14 cellular contexts compared by ENCODE assay signal in the genomic region with DNA sequence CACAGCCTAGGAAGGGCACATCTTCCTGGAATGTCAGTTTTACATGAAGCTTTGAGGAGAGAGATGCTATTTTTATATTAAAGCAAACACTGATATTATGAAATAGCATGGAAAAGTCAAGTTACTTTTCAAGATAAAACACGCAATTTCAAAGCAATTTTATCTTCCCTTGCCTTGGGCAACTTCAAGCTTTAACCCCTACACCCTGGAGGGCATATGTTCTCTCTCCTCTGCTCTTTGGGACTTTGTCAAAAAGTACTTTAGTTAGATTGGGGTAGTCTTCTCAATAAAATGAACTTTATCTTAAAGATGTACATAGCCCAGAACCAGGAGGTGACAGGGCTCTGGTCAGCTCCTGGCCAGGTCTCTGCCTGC.
DNase-seq lines count a peak whose midpoint lies in the region; ATAC-seq and TF ChIP-seq lines count a peak whose summit lies in the region.
"Had no signal": no experiment of that assay in that cellular context is flagged by ENCODE, and none has a peak within 500 bp of the region (broad histone marks: within the 10 kb centered on the region; RNA-seq: fewer than 3 reads in every experiment).

No MANE protein-coding gene starts in this region.

- H3K4me3 ChIP-seq in PC-3 (ENCODE audit: low read length), result no peak overlapping the region
- H3K4me3 ChIP-seq in ascending aorta, result no peak overlapping the region

- H3K4me2 ChIP-seq in PC-3 (ENCODE audit: low read length), result 0 out of 2 replicates have a peak overlapping the region, but pooled peaks have one; percentile 3

- H3K27me3 ChIP-seq in PC-3 (ENCODE audit: low read length) (no peaks in the 10 kb centered on the region), ascending aorta (no peaks in the 10 kb centered on the region)

- no peak overlapping the region for H2AFZ ChIP-seq in PC-3 (ENCODE audit: low read length)

- no peaks in the 10 kb centered on the region for H4K20me1 ChIP-seq in PC-3 (ENCODE audit: low read length)

- H3F3A ChIP-seq in PC-3 (ENCODE audit: low read length, unreplicated experiment), result no peaks in the 10 kb centered on the region

- H3K4me1 ChIP-seq in PC-3 (ENCODE audit: insufficient read depth, low read length) (peaks cover 27% of the 10 kb centered on the region), ascending aorta (peaks cover 8 to 15% of the 10 kb centered on the region in 2 donors)

- ATAC-seq in PC-3, result no peak
- peak; percentile 34 for ATAC-seq in omental fat pad (ENCODE audit: low FRiP score)

- H3K9me3 ChIP-seq in PC-3 (ENCODE audit: low read length) (no peaks in the 10 kb centered on the region), ascending aorta (no peaks in the 10 kb centered on the region)

- TF ChIP-seq CTCF in PC-3 (conservative IDR thresholded peaks at IDR 0.05; ENCODE audit: low read depth, low read length) (no peak), ascending aorta (IDR thresholded peaks at IDR 0.05) (no peak), omental fat pad (IDR thresholded peaks at IDR 0.05) (no peak), GM10266 (IDR thresholded peaks at IDR 0.05; ENCODE audit: control insufficient read depth, insufficient read depth, low read depth, missing control alignments) (no peak)

- CTCF ChIA-PET in PC-3 (lab: Charles Lee), result no interaction called here

- no peak for DNase-seq in PC-3
- no peak for DNase-seq in ascending aorta (ENCODE audit: low spot score in 2 of 2)
- DNase-seq in omental fat pad (ENCODE audit: low spot score), result no peak
- DNase-seq in substantia nigra (lab: John Stamatoyannopoulos, UW), result no peak
- DNase-seq in NCI-H1694 treated with DMSO at 0.1 percent for 48 hours (lab: John Stamatoyannopoulos, UW), result no peak
- DNase-seq in GM10266 (ENCODE audit: extremely low spot score), result no peak
- DNase-seq in NCI-H1436 (lab: John Stamatoyannopoulos, UW), result no peak
- DNase-seq: AML-193, NCI-H1048, NCI-H146, NCI-H510A treated with DMSO at 0.1 percent for 48 hours, SW 1271 had no signal

- no peaks in the 10 kb centered on the region for H3K79me2 ChIP-seq in PC-3 (ENCODE audit: low read length)

- no peaks in the 10 kb centered on the region for H3K36me3 ChIP-seq in PC-3 (ENCODE audit: low read depth, low read length)
- no peaks in the 10 kb centered on the region for H3K36me3 ChIP-seq in ascending aorta

- no TSS peak for BruUV-seq in PC-3 (replicated peaks; lab: Mats Ljungman, UMichigan)

- H3K27ac ChIP-seq in PC-3 (ENCODE audit: low read length) (no peak overlapping the region), ascending aorta (peak overlapping the region; percentile 20 to 61), substantia nigra (ENCODE audit: low read depth, low read length, poor library complexity, severe bottlenecking) (peak overlapping the region; percentile 7)
- H3K27ac ChIP-seq: C4-2B, HL-60 had no signal

- intact Hi-C loops in PC-3 (cut with micrococcal nuclease) (no loop called here), ascending aorta (cut with DNase I) (no loop called here)

- POLR2A ChIA-PET in PC-3 (lab: Charles Lee; ENCODE audit: unreplicated experiment), result no interaction called here

- no peaks in the 10 kb centered on the region for H3K9me2 ChIP-seq in PC-3 (replicated peaks; ENCODE audit: low read length)

- no peak overlapping the region for H3K9ac ChIP-seq in PC-3 (ENCODE audit: low read length)
